15 cellular contexts compared by ENCODE assay signal in genomic region chr4:163707873-163708272, GRCh38.
DNase-seq lines count a peak whose midpoint lies in the region; ATAC-seq and TF ChIP-seq lines count a peak whose summit lies in the region.
"Had no signal": no experiment of that assay in that cellular context is flagged by ENCODE, and none has a peak within 500 bp of the region (broad histone marks: within the 10 kb centered on the region; RNA-seq: fewer than 3 reads in every experiment).

No MANE protein-coding gene starts in this region.

- no peaks in the 10 kb centered on the region for H3K27me3 Mint-ChIP-seq in WTC11 (ENCODE audit: low read depth)

- no peak overlapping the region for H3K23ac ChIP-seq in mesendoderm (ENCODE audit: low read length)

- POLR2A ChIA-PET in A673 (lab: Charles Lee; ENCODE audit: low non-redundant PET), result no interaction called here
- POLR2A ChIA-PET in WTC11 (lab: Charles Lee), result no interaction called here

- no peak overlapping the region for H3K4me2 ChIP-seq in mesendoderm (ENCODE audit: low read length)

- no peak overlapping the region for H3K18ac ChIP-seq in mesendoderm (ENCODE audit: low read length)

- H3K4me1 ChIP-seq in A673 (ENCODE audit: insufficient read depth, low read length, poor library complexity, severe bottlenecking) (peaks cover 51% of the 10 kb centered on the region), mesendoderm (ENCODE audit: control insufficient read depth, low read depth, low read length) (no peaks in the 10 kb centered on the region)
- H3K4me1 ChIP-seq: BE2C had no signal

- H3K4me1 Mint-ChIP-seq in WTC11, result peaks cover 3% of the 10 kb centered on the region; the same call in 1 of the 2 replicates
- H3K4me1 Mint-ChIP-seq: CD4-positive, alpha-beta memory T cell had no signal

- no peak overlapping the region for H2BK120ac ChIP-seq in mesendoderm (ENCODE audit: low read depth, low read length)

- no peak overlapping the region for H3K4me3 Mint-ChIP-seq in WTC11

- no peaks in the 10 kb centered on the region for H3K36me3 ChIP-seq in A673 (ENCODE audit: insufficient read depth, low read length, poor library complexity, severe bottlenecking)
- H3K36me3 ChIP-seq in H7 (replicated peaks; ENCODE audit: control insufficient read depth, insufficient read depth, low read length), result no peaks in the 10 kb centered on the region
- H3K36me3 ChIP-seq in mesendoderm (ENCODE audit: control insufficient read depth, insufficient read depth, low read length), result no peaks in the 10 kb centered on the region
- H3K36me3 ChIP-seq: BE2C had no signal

- no peaks in the 10 kb centered on the region for H3K9me3 ChIP-seq in A673 (ENCODE audit: low read depth, low read length, poor library complexity, severe bottlenecking)
- H3K9me3 ChIP-seq: BE2C had no signal

- no peaks in the 10 kb centered on the region for H3K79me2 ChIP-seq in mesendoderm (ENCODE audit: control insufficient read depth, insufficient read depth, low read length)

- H4K8ac ChIP-seq in mesendoderm (ENCODE audit: low read depth, low read length), result no peak overlapping the region

- no peak overlapping the region for H3K4ac ChIP-seq in mesendoderm (ENCODE audit: low read depth, low read length)

- H2AK5ac ChIP-seq in mesendoderm (ENCODE audit: low read length), result no peak overlapping the region

- no peak overlapping the region for H3K9ac ChIP-seq in mesendoderm (ENCODE audit: low read length)

- H3K56ac ChIP-seq in mesendoderm (ENCODE audit: low read length), result no peak overlapping the region

- H2BK5ac ChIP-seq in mesendoderm (ENCODE audit: low read length), result no peak overlapping the region

- H3K9me3 Mint-ChIP-seq in WTC11, result no peaks in the 10 kb centered on the region
- H3K9me3 Mint-ChIP-seq: CD4-positive, alpha-beta memory T cell had no signal

- peak; percentile 34; the same call in 1 of the 2 replicates for ATAC-seq in WTC11
- ATAC-seq: HCT116 had no signal

- peak overlapping the region; percentile 71 for H3K27ac ChIP-seq in A673 (ENCODE audit: low read depth, low read length, poor library complexity, severe bottlenecking)
- H3K27ac ChIP-seq in mesendoderm (ENCODE audit: low read depth, low read length), result no peak overlapping the region
- H3K27ac ChIP-seq: C4-2B, HL-60 had no signal

- DNase-seq in A673 (ENCODE audit: low spot score), result peak; percentile 76
- peak; percentile 16 for DNase-seq in H7
- peak; percentile 13 for DNase-seq in WTC11 (ENCODE audit: low spot score)
- peak; percentile 23 for DNase-seq in mesendoderm
- no peak for DNase-seq in activated CD4-positive, CD25-positive, alpha-beta regulatory T cell treated with anti-CD3 and anti-CD28 coated beads, Interleukin-2, amount 50 U/mL, for 72 hours
- no peak for DNase-seq in SKM-1 (lab: John Stamatoyannopoulos, UW; ENCODE audit: unreplicated experiment)
- no peak for DNase-seq in stimulated activated CD8-positive, alpha-beta memory T cell treated with anti-CD3 and anti-CD28 coated beads, Interleukin-4, amount 100 ng/mL, for 48 hours
- DNase-seq: BE2C; CD4-positive, alpha-beta memory T cell; DND-41; GDM1; GOT3 had no signal

- H3K4me3 ChIP-seq in A673 (ENCODE audit: low read depth, low read length, poor library complexity, severe bottlenecking) (no peak overlapping the region), H7 (ENCODE audit: insufficient read depth, low read depth, low read length) (no peak overlapping the region), mesendoderm (ENCODE audit: low read length) (no peak overlapping the region)

- CTCF ChIA-PET in A673 (lab: Charles Lee), result interaction anchor here (0.7 kb wide), 1 partner anchor 1021 kb away, joined by 3 read pairs; no protein-coding TSS in a partner anchor
- CTCF ChIA-PET in WTC11 (lab: Charles Lee), result interaction anchor here (1.0 kb wide), 1 partner anchor 158 kb away, joined by 6 read pairs; no protein-coding TSS in a partner anchor

- no peaks in the 10 kb centered on the region for H3K36me3 Mint-ChIP-seq in WTC11
- H3K36me3 Mint-ChIP-seq: CD4-positive, alpha-beta memory T cell had no signal

- H3K27ac Mint-ChIP-seq in WTC11, result no peak overlapping the region

- TF ChIP-seq CTCF in A673 (conservative IDR thresholded peaks at IDR 0.05; ENCODE audit: low read depth, low read length) (peak; percentile 31; the same call in 1 of the 2 replicates), WTC11 (IDR thresholded peaks at IDR 0.05) (no peak)

- intact Hi-C loops in A673 (cut with micrococcal nuclease; ENCODE audit: unreplicated experiment), result no loop called here

- H3K27me3 ChIP-seq in A673 (replicated peaks; ENCODE audit: insufficient read depth, low read depth, low read length, poor library complexity) (no peaks in the 10 kb centered on the region), H7 (ENCODE audit: control insufficient read depth, insufficient read depth, low read length) (no peaks in the 10 kb centered on the region), mesendoderm (ENCODE audit: insufficient read depth, low read length, poor library complexity) (no peaks in the 10 kb centered on the region)
- H3K27me3 ChIP-seq: BE2C had no signal

- no TSS peak for BruUV-seq in A673 (replicated peaks; lab: Mats Ljungman, UMichigan)

- H3K79me1 ChIP-seq in mesendoderm (ENCODE audit: low read length), result no peaks in the 10 kb centered on the region

- H2BK15ac ChIP-seq in mesendoderm (replicated peaks; ENCODE audit: low read depth), result no peak overlapping the region

- no peak overlapping the region for H4K5ac ChIP-seq in mesendoderm (ENCODE audit: low read length)

TF ChIP-seq in WTC11, 78 proteins besides CTCF, POLR2A, EP300 and RAD21:
- TF ChIP-seq RORB (CRISPR knock-in tag; IDR thresholded peaks at IDR 0.05) (no peak), ZNF423 (CRISPR knock-in tag; IDR thresholded peaks at IDR 0.05) (0 out of 2 replicates have a peak, but pooled peaks have one; percentile 19), NR2C2 (CRISPR knock-in tag; IDR thresholded peaks at IDR 0.05) (no peak)

Comparison
In these comparisons a context has a peak if more than half of its experiments do, and no peak if none do; other contexts are left out.
1. DNase-seq: peak in A673 (single experiment), H7 (single experiment), WTC11 (single experiment) and mesendoderm (single experiment); none in activated CD4-positive, CD25-positive, alpha-beta regulatory T cell treated with anti-CD3 and anti-CD28 coated beads, Interleukin-2, amount 50 U/mL, for 72 hours (single experiment), SKM-1 (single experiment) and stimulated activated CD8-positive, alpha-beta memory T cell treated with anti-CD3 and anti-CD28 coated beads, Interleukin-4, amount 100 ng/mL, for 48 hours (single experiment).